8 cellular contexts compared by ENCODE assay signal in genomic region chr17:13601776-13602551, GRCh38. TPM values are rescaled to one million over a fixed set of nuclear protein-coding genes. Genes with fewer than 3 reads are reported as not detected.
DNase-seq lines count a peak whose midpoint lies in the region; ATAC-seq, FAIRE-seq and TF ChIP-seq lines count a peak whose summit lies in the region.

HS3ST3A1 (minus strand) TSS chr17:13601929; CDS start chr17:13601129, 800 bp downstream.

- no peaks in the 10 kb centered on the region for H3K36me3 ChIP-seq in ACC112 (ENCODE audit: insufficient read depth, low read length)
- H3K36me3 ChIP-seq in HUES64 (ENCODE audit: insufficient read depth, low read length): no peaks in the 10 kb centered on the region
- no peaks in the 10 kb centered on the region for H3K36me3 ChIP-seq in astrocyte (ENCODE audit: insufficient read depth, low read length)

- H3K79me2 ChIP-seq in ACC112 (ENCODE audit: control insufficient read depth, insufficient read depth, low read length, unreplicated experiment): peaks cover 44% of the 10 kb centered on the region
- peaks cover 47% of the 10 kb centered on the region for H3K79me2 ChIP-seq in astrocyte (ENCODE audit: insufficient read depth, low read length)

- H4K20me1 ChIP-seq in astrocyte (ENCODE audit: insufficient read depth, low read length): no peaks in the 10 kb centered on the region

- peaks cover 4% of the 10 kb centered on the region for H3K36me3 Mint-ChIP-seq in astrocyte (ENCODE audit: low read depth, unreplicated experiment)

- H3K9me3 ChIP-seq in HUES64 (ENCODE audit: insufficient read depth, low read depth, low read length): no peaks in the 10 kb centered on the region
- no peaks in the 10 kb centered on the region for H3K9me3 ChIP-seq in astrocyte (ENCODE audit: insufficient read depth, low read depth, low read length)
- no peaks in the 10 kb centered on the region for H3K9me3 ChIP-seq in iPS-18c (ENCODE audit: control insufficient read depth, insufficient read depth, low read length)

- H3K4me3 ChIP-seq in ACC112 (ENCODE audit: low read depth, low read length): peak within 1 kb of the TSS; percentile 96
- H3K4me3 ChIP-seq in HUES64 (ENCODE audit: low read length): peak within 1 kb of the TSS; percentile 60
- H3K4me3 ChIP-seq in astrocyte (ENCODE audit: insufficient read depth, low read depth, low read length): peak within 1 kb of the TSS; percentile 87
- H3K4me3 ChIP-seq in iPS-18c (ENCODE audit: insufficient read depth, low read depth, low read length): peak within 1 kb of the TSS; percentile 79

- H3K4me1 ChIP-seq in ACC112 (ENCODE audit: control insufficient read depth, insufficient read depth, low read length, unreplicated experiment): peaks cover 16% of the 10 kb centered on the region
- H3K4me1 ChIP-seq in HUES64 (ENCODE audit: insufficient read depth, low read length): peaks cover 24% of the 10 kb centered on the region
- H3K4me1 ChIP-seq in astrocyte (ENCODE audit: insufficient read depth, low read length): peaks cover 5% of the 10 kb centered on the region

- peak within 1 kb of the TSS; percentile 69 for H3K9ac ChIP-seq in HUES64 (ENCODE audit: low read depth, low read length)
- H3K9ac ChIP-seq in astrocyte (ENCODE audit: low read length): peak within 1 kb of the TSS; percentile 92

- peak within 1 kb of the TSS; percentile 67 for H3K27ac Mint-ChIP-seq in astrocyte (ENCODE audit: unreplicated experiment)

- H3K27me3 Mint-ChIP-seq in astrocyte (ENCODE audit: low read depth, unreplicated experiment): peaks cover 15% of the 10 kb centered on the region

- no peak for ATAC-seq in GM18517 (IDR thresholded peaks at IDR 0.05; ENCODE audit: unreplicated experiment)

- H3K27ac ChIP-seq in ACC112 (ENCODE audit: low read depth, low read length) (peak within 1 kb of the TSS; percentile 45), HUES64 (ENCODE audit: low read depth, low read length) (peak within 1 kb of the TSS; percentile 48), astrocyte (ENCODE audit: low read depth, low read length) (peak within 1 kb of the TSS; percentile 85)

- H3K27me3 ChIP-seq in ACC112 (ENCODE audit: insufficient read depth, low read length) (0 out of 2 replicates have a peak, but pooled peaks cover 3% of the 10 kb centered on the region), HUES64 (ENCODE audit: insufficient read depth, low read length) (peaks cover 25% of the 10 kb centered on the region), astrocyte (ENCODE audit: insufficient read depth, low read length) (no peaks in the 10 kb centered on the region)

- peak within 1 kb of the TSS; percentile 92 for H3K4me2 ChIP-seq in astrocyte (ENCODE audit: low read length)

- H3K4me3 Mint-ChIP-seq in astrocyte (ENCODE audit: unreplicated experiment): peak within 1 kb of the TSS; percentile 90

- H2AFZ ChIP-seq in ACC112 (ENCODE audit: low read length, unreplicated experiment) (peak within 1 kb of the TSS; percentile 75), astrocyte (ENCODE audit: low read depth, low read length) (peak within 1 kb of the TSS; percentile 91)

- FAIRE-seq in astrocyte (lab: Jason Lieb, UNC): no peak

- TF ChIP-seq CTCF in astrocyte (IDR thresholded peaks at IDR 0.05; ENCODE audit: insufficient read depth, low read depth, low read length): no peak

- WGBS in HUES64: under 1% methylated on average over 61 of the region's 61 CpGs

- DNase-seq in astrocyte (ENCODE audit: low read depth): peak; percentile 88
- DNase-seq in stimulated activated CD8-positive, alpha-beta memory T cell treated with anti-CD3 and anti-CD28 coated beads, Interleukin-4, amount 100 ng/mL, for 48 hours: peak; percentile 26
- no peak for DNase-seq in NCI-H69 (lab: John Stamatoyannopoulos, UW)
- no peak for DNase-seq in KG1 (lab: John Stamatoyannopoulos, UW)

- H3K4me1 Mint-ChIP-seq in astrocyte (ENCODE audit: low read depth, unreplicated experiment): peaks cover 10% of the 10 kb centered on the region

- peaks cover 2% of the 10 kb centered on the region for H3K9me3 Mint-ChIP-seq in astrocyte (ENCODE audit: unreplicated experiment)

RNA-seq across cellular contexts. Expression of gene HS3ST3A1, which starts in this region (rescaled TPM):
- 4.6 TPM for polyA plus RNA-seq in HUES64 (2013, experiment 1 of 2)
- 3.9 TPM for polyA plus RNA-seq in HUES64 (2013, experiment 2 of 2)
- total RNA-seq in astrocyte: 7.6 and 8.7 TPM in 2 replicates

Comparison
In these comparisons a context has a peak if more than half of its experiments do, and no peak if none do; other contexts are left out.
1. DNase-seq: peak in astrocyte (single experiment) and stimulated activated CD8-positive, alpha-beta memory T cell treated with anti-CD3 and anti-CD28 coated beads, Interleukin-4, amount 100 ng/mL, for 48 hours (single experiment); none in NCI-H69 (single experiment) and KG1 (single experiment).
2. Peak in every context shown above with its lines, with median percentiles within 50 percentile points of each other: H3K27ac ChIP-seq and H3K4me3 ChIP-seq.